23 cellular contexts compared by ENCODE assay signal in genomic region chr12:114777052-114777451, GRCh38.
A peak's percentile ranks its signal among the peaks of the same experiment; 100 is the strongest.
DNase-seq lines count a peak whose midpoint lies in the region; ATAC-seq, FAIRE-seq and TF ChIP-seq lines count a peak whose summit lies in the region.
"Had no signal": no experiment of that assay in that cellular context is flagged by ENCODE, and none has a peak within 500 bp of the region (broad histone marks: within the 10 kb centered on the region; RNA-seq: fewer than 3 reads in every experiment).

No MANE protein-coding gene starts in this region.

- H3K27me3 ChIP-seq in HepG2 (ENCODE audit: control insufficient read depth in 1 of 2, insufficient read depth in 2 of 2, low read length in 2 of 2), result no peaks in the 10 kb centered on the region
- no peaks in the 10 kb centered on the region for H3K27me3 ChIP-seq in right lobe of liver
- H3K27me3 ChIP-seq in fibroblast of lung (ENCODE audit: control insufficient read depth, insufficient read depth, low read length), result no peaks in the 10 kb centered on the region
- peaks cover 0 to 4% of the 10 kb centered on the region in 2 donors for H3K27me3 ChIP-seq in tibial artery
- H3K27me3 ChIP-seq: adrenal gland, spleen, transverse colon had no signal

- H3K9me3 Mint-ChIP-seq in naive thymus-derived CD8-positive, alpha-beta T cell, result peaks cover 0 to 7% (median 0%) of the 10 kb centered on the region in 9 donors
- H3K9me3 Mint-ChIP-seq: endodermal cell, IgD-negative memory B cell, natural killer cell had no signal

- CTCF ChIA-PET in HepG2 (lab: Yijun Ruan, JAX; ENCODE audit: low intra/inter-chr PET ratio, low total read pairs), result no interaction called here

- H3K4me1 ChIP-seq in HepG2 (ENCODE audit: insufficient read depth, low read length) (peaks cover 24% of the 10 kb centered on the region), right lobe of liver (no peaks in the 10 kb centered on the region), fibroblast of lung (ENCODE audit: control insufficient read depth, extremely low read depth, insufficient read depth, low read length) (no peaks in the 10 kb centered on the region), tibial artery (no peaks in the 10 kb centered on the region)
- H3K4me1 ChIP-seq: lower lobe of right lung, spleen, transverse colon had no signal

- no peak overlapping the region for H3K4me3 ChIP-seq in HepG2 (replicated peaks in 1 of 3; ENCODE audit: insufficient read depth in 1 of 3, low read depth in 2 of 3, low read length in 3 of 3)
- no peak overlapping the region for H3K4me3 ChIP-seq in right lobe of liver
- H3K4me3 ChIP-seq in fibroblast of lung (replicated peaks in 1 of 4; ENCODE audit: control extremely low read depth in 1 of 4, insufficient read depth in 1 of 4, low read depth in 3 of 4, low read length in 4 of 4), result no peak overlapping the region
- no peak overlapping the region for H3K4me3 ChIP-seq in tibial artery
- H3K4me3 ChIP-seq: adrenal gland, lower lobe of right lung, spleen, transverse colon had no signal

- WGBS in HepG2 (ENCODE audit: low lambda C conversion rate), result 81% methylated on average over 6 of the region's 6 CpGs
- WGBS in right lobe of liver (ENCODE audit: insufficient coverage, low coverage, low lambda C conversion rate, missing lambda C conversion rate), result 69% methylated on average over 6 of the region's 6 CpGs

- H3K36me3 ChIP-seq in HepG2 (replicated peaks in 1 of 2; ENCODE audit: control insufficient read depth in 1 of 2, insufficient read depth in 2 of 2, low read length in 2 of 2) (no peaks in the 10 kb centered on the region), right lobe of liver (no peaks in the 10 kb centered on the region), fibroblast of lung (ENCODE audit: control insufficient read depth, insufficient read depth, low read length) (no peaks in the 10 kb centered on the region), tibial artery (no peaks in the 10 kb centered on the region)
- H3K36me3 ChIP-seq: adrenal gland, lower lobe of right lung, spleen, transverse colon had no signal

- H4K20me1 ChIP-seq in HepG2 (ENCODE audit: insufficient read depth, low read length) (no peaks in the 10 kb centered on the region), fibroblast of lung (ENCODE audit: control insufficient read depth, extremely low read depth, insufficient read depth, low read length) (no peaks in the 10 kb centered on the region)

- intact Hi-C loops in HepG2 (cut with micrococcal nuclease; ENCODE audit: unreplicated experiment) (no loop called here), right lobe of liver (cut with DNase I) (no loop called here), tibial artery (cut with DNase I; ENCODE audit: low total_unique reads) (no loop called here)

- H3K27ac ChIP-seq in HepG2 (ENCODE audit: extremely low read length, insufficient read depth, low read length) (no peak overlapping the region), right lobe of liver (no peak overlapping the region), fibroblast of lung (ENCODE audit: insufficient read depth, low read length) (no peak overlapping the region), tibial artery (no peak overlapping the region)
- H3K27ac ChIP-seq: lower lobe of right lung, spleen, transverse colon had no signal

- peaks cover 0 to 4% (median 0%) of the 10 kb centered on the region in 3 donors for H3K36me3 Mint-ChIP-seq in naive thymus-derived CD8-positive, alpha-beta T cell
- H3K36me3 Mint-ChIP-seq: CD4-positive, alpha-beta memory T cell; IgD-negative memory B cell; natural killer cell; T-cell had no signal

- BruUV-seq in HepG2 (replicated peaks; lab: Mats Ljungman, UMichigan), result no TSS peak

- H3K4me2 ChIP-seq in HepG2 (ENCODE audit: low read depth, low read length) (no peak overlapping the region), fibroblast of lung (ENCODE audit: extremely low read depth, insufficient read depth, low read length) (no peak overlapping the region)

- H3K79me2 ChIP-seq in HepG2 (ENCODE audit: insufficient read depth, low read length) (no peaks in the 10 kb centered on the region), fibroblast of lung (ENCODE audit: control insufficient read depth, insufficient read depth, low read length) (no peaks in the 10 kb centered on the region)

- TF ChIP-seq POLR2A in HepG2 (IDR thresholded peaks at IDR 0.05; ENCODE audit: insufficient read depth in 1 of 2, low read depth in 2 of 2, low read length in 2 of 2) (no peak), right lobe of liver (IDR thresholded peaks at IDR 0.05) (no peak)

- no peak overlapping the region for H2AFZ ChIP-seq in HepG2 (ENCODE audit: low read length)
- no peak overlapping the region for H2AFZ ChIP-seq in fibroblast of lung (ENCODE audit: low read length)

- H3K9me3 ChIP-seq in HepG2 (ENCODE audit: low read length) (no peaks in the 10 kb centered on the region), right lobe of liver (no peaks in the 10 kb centered on the region), fibroblast of lung (ENCODE audit: control insufficient read depth, insufficient read depth, low read depth, low read length) (no peaks in the 10 kb centered on the region), tibial artery (no peaks in the 10 kb centered on the region)
- H3K9me3 ChIP-seq: adrenal gland, lower lobe of right lung, spleen, transverse colon had no signal

- no peak overlapping the region for H3K27ac Mint-ChIP-seq in naive thymus-derived CD8-positive, alpha-beta T cell
- H3K27ac Mint-ChIP-seq: activated T-helper 2 cell treated with anti-CD3 and anti-CD28 coated beads, Interferon-gamma antibody, Interleukin-2, Interleukin-4, amounts not matched to agents 10 μg/mL and 5 μg/mL and 100 μg/mL, durations not matched to agents 14 hours and 24 hours and 36 hours; CD4-positive, alpha-beta memory T cell; endodermal cell; IgD-negative memory B cell; natural killer cell; T-cell had no signal

- TF ChIP-seq EP300 in HepG2 (IDR thresholded peaks at IDR 0.05; ENCODE audit: low read depth in 2 of 2, low read length in 2 of 2) (no peak), HepG2 (CRISPR knock-in tag; IDR thresholded peaks at IDR 0.05; ENCODE audit: borderline replicate concordance) (no peak)

- H3K4me3 Mint-ChIP-seq in naive thymus-derived CD8-positive, alpha-beta T cell, result no peak overlapping the region
- H3K4me3 Mint-ChIP-seq: CD4-positive, alpha-beta memory T cell; endodermal cell; IgD-negative memory B cell; natural killer cell; T-cell had no signal

- no peak for DNase-seq in HepG2 (ENCODE audit: low spot score)
- DNase-seq in right lobe of liver, result no peak
- peak; percentile 81 for DNase-seq in RPMI7951 (ENCODE audit: low read depth)
- peak; percentile 53 to 75 for DNase-seq in fibroblast of lung (ENCODE audit: low read depth in 2 of 2)
- no peak for DNase-seq in naive thymus-derived CD8-positive, alpha-beta T cell
- no peak for DNase-seq in tibial artery
- DNase-seq: 8988T; adrenal gland; CD4-positive, alpha-beta memory T cell; endodermal cell; lower lobe of right lung; natural killer cell; NCI-H1048; NCI-H2081 treated with DMSO at 0.1 percent for 48 hours; stimulated activated naive CD4-positive, alpha-beta T cell; T-cell; transverse colon had no signal

- in situ Hi-C loops in HepG2 (cut with HindIII; ENCODE audit: extremely low pct_ligation_motif_present, low pct_unique_long_range_greater_than_20kb), result no loop called here

- no peak for ATAC-seq in HepG2
- ATAC-seq in right lobe of liver, result no peak
- ATAC-seq in naive thymus-derived CD8-positive, alpha-beta T cell, result no peak
- ATAC-seq in GM19328 (IDR thresholded peaks at IDR 0.05; ENCODE audit: unreplicated experiment), result no peak
- ATAC-seq in GM19455 (IDR thresholded peaks at IDR 0.05; ENCODE audit: unreplicated experiment), result no peak
- ATAC-seq: lower lobe of right lung, natural killer cell, T-cell had no signal

- TF ChIP-seq RAD21 in HepG2 (CRISPR knock-in tag; IDR thresholded peaks at IDR 0.05), result no peak

- FAIRE-seq in HepG2 (lab: Jason Lieb, UNC), result no peak
- FAIRE-seq: H1 had no signal

- no peak for TF ChIP-seq CTCF in HepG2 (CRISPR knock-in tag; IDR thresholded peaks at IDR 0.05)
- no peak for TF ChIP-seq CTCF in right lobe of liver (IDR thresholded peaks at IDR 0.05)
- no peak for TF ChIP-seq CTCF in fibroblast of lung (conservative IDR thresholded peaks at IDR 0.05 in 1 of 2, IDR thresholded peaks at IDR 0.05 in 1 of 2; ENCODE audit: low read depth in 1 of 2, low read length in 2 of 2)
- TF ChIP-seq CTCF in tibial artery (IDR thresholded peaks at IDR 0.05), result no peak

- H3K4me1 Mint-ChIP-seq in naive thymus-derived CD8-positive, alpha-beta T cell, result peaks cover 0 to 2% (median 0%) of the 10 kb centered on the region in 4 donors
- H3K4me1 Mint-ChIP-seq: CD4-positive, alpha-beta memory T cell; IgD-negative memory B cell; natural killer cell; T-cell had no signal

- POLR2A ChIA-PET in HepG2 (lab: Yijun Ruan, JAX), result interaction anchor here (1.2 kb wide), 1 partner anchor 22 kb away, joined by 4 read pairs; no protein-coding TSS in a partner anchor
- POLR2A ChIA-PET in naive thymus-derived CD8-positive, alpha-beta T cell (lab: Charles Lee), result no interaction called here

- H3K9ac ChIP-seq in HepG2 (ENCODE audit: insufficient read depth, low read depth, low read length) (no peak overlapping the region), fibroblast of lung (ENCODE audit: insufficient read depth, low read length) (no peak overlapping the region)

- peaks cover 5 to 12% (median 11%) of the 10 kb centered on the region in 5 donors for H3K27me3 Mint-ChIP-seq in naive thymus-derived CD8-positive, alpha-beta T cell
- H3K27me3 Mint-ChIP-seq: CD4-positive, alpha-beta memory T cell had no signal

TF ChIP-seq in HepG2, 621 proteins besides CTCF, POLR2A, EP300 and RAD21 (continues in another document):
- no peak for TF ChIP-seq SATB2 (CRISPR knock-in tag; IDR thresholded peaks at IDR 0.05)

Comparison
In these comparisons a context has a peak if more than half of its experiments do, and no peak if none do; other contexts are left out.
1. DNase-seq: peak in RPMI7951 (single experiment) and fibroblast of lung (2 of 2); none in HepG2 (single experiment), right lobe of liver (0 of 3), naive thymus-derived CD8-positive, alpha-beta T cell (0 of 10) and tibial artery (0 of 2).